Comparison of ENCODE assay signal across 8 cellular contexts in the genomic region with DNA sequence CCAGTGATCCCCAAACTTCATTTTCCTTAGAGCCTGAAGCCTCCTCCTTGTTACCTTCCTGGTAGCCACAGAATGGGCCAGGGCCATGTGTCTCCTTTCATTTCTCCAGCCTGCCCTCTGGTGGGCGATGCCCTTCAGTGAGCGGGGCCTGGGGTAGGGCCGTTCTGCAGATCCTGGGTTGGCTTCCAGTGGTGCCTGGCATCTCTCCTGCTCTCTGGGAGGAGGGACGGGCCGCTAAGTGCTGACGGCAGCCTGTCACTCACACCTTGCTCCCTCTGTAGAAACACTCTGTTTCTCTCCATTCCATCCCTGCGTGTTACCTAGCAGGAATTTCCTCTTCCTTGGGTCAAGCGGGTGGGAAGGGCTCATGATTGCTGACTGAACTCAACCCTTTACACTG.
A peak's percentile ranks its signal among the peaks of the same experiment; 100 is the strongest.
DNase-seq lines count a peak whose midpoint lies in the region; ATAC-seq and TF ChIP-seq lines count a peak whose summit lies in the region.

No MANE protein-coding gene starts in this region.

- H3K27ac ChIP-seq in esophagus muscularis mucosa (replicated peaks in 1 of 4) (peak overlapping the region; percentile 71 to 80 (median 78)), muscle layer of duodenum (ENCODE audit: low read length) (peak overlapping the region; percentile 70), aorta (ENCODE audit: low read depth in 1 of 2, low read length in 2 of 2) (peak overlapping the region in 1 of 2 donors; percentile 60)

- intact Hi-C loops in esophagus muscularis mucosa (cut with DNase I), result loop anchor here (5.0 kb wide), 1 partner anchor 228 kb away; no protein-coding TSS in a partner anchor
- intact Hi-C loops in aorta (cut with DNase I), result loop anchor here (5.0 to 10.0 kb wide), 4 partner anchors 52 to 300 kb away; no protein-coding TSS in a partner anchor

- peak; percentile 61 for DNase-seq in stimulated activated CD4-positive, alpha-beta T cell treated with anti-CD3 and anti-CD28 coated beads, Interleukin-15, amount 100 ng/mL, for 24 hours
- no peak for DNase-seq in stimulated activated CD4-positive, alpha-beta T cell treated with anti-CD3 and anti-CD28 coated beads, Interleukin-12 subunit alpha, Interleukin-12 subunit beta, amount 100 ng/mL, for 4 hours
- DNase-seq in NCI-H1092 (lab: John Stamatoyannopoulos, UW), result peak; percentile 78
- DNase-seq in SKM-1 treated with dmso at 0.1 percent for 144 hours (lab: John Stamatoyannopoulos, UW; ENCODE audit: unreplicated experiment), result peak; percentile 24
- no peak for DNase-seq in esophagus muscularis mucosa (ENCODE audit: extremely low spot score)
- DNase-seq in aorta, result peak; percentile 85 to 92

- H3K36me3 ChIP-seq in esophagus muscularis mucosa (no peaks in the 10 kb centered on the region), muscle layer of duodenum (ENCODE audit: control insufficient read depth in 1 of 2, insufficient read depth in 2 of 2, low read length in 2 of 2) (no peaks in the 10 kb centered on the region), aorta (ENCODE audit: control insufficient read depth in 1 of 2, insufficient read depth in 2 of 2, low read length in 1 of 2) (no peaks in the 10 kb centered on the region)

- no peak for TF ChIP-seq EP300 in esophagus muscularis mucosa (IDR thresholded peaks at IDR 0.05)

- TF ChIP-seq POLR2A in esophagus muscularis mucosa (IDR thresholded peaks at IDR 0.05; ENCODE audit: low read depth), result no peak

- TF ChIP-seq CTCF in esophagus muscularis mucosa (IDR thresholded peaks at IDR 0.05), result peak; percentile 58 to 69 (median 61)

- ATAC-seq in aorta (ENCODE audit: low FRiP score) (peak; percentile 79), HG03457 (IDR thresholded peaks at IDR 0.05; ENCODE audit: unreplicated experiment) (no peak)

- H3K27me3 ChIP-seq in esophagus muscularis mucosa (no peaks in the 10 kb centered on the region), muscle layer of duodenum (ENCODE audit: low read depth, low read length) (no peaks in the 10 kb centered on the region), aorta (ENCODE audit: control insufficient read depth in 1 of 2, insufficient read depth in 2 of 2, low read length in 1 of 2) (no peaks in the 10 kb centered on the region)

- H3K4me1 ChIP-seq in esophagus muscularis mucosa, result peaks cover 76 to 80% (median 78%) of the 10 kb centered on the region in 4 donors
- H3K4me1 ChIP-seq in muscle layer of duodenum (ENCODE audit: control insufficient read depth in 1 of 2, insufficient read depth in 2 of 2, low read length in 2 of 2), result peaks cover 16 to 47% of the 10 kb centered on the region in 2 donors
- H3K4me1 ChIP-seq in aorta (ENCODE audit: control insufficient read depth in 1 of 2, insufficient read depth in 2 of 2, low read length in 2 of 2), result peaks cover 3 to 20% of the 10 kb centered on the region in 2 donors

- H3K4me3 ChIP-seq in esophagus muscularis mucosa, result no peak overlapping the region
- H3K4me3 ChIP-seq in muscle layer of duodenum (ENCODE audit: low read depth in 1 of 2, low read length in 2 of 2), result no peak overlapping the region
- no peak overlapping the region for H3K4me3 ChIP-seq in aorta (ENCODE audit: low read length in 2 of 2)

- H3K9me3 ChIP-seq in esophagus muscularis mucosa (no peaks in the 10 kb centered on the region), muscle layer of duodenum (ENCODE audit: control insufficient read depth in 1 of 2, low read length in 2 of 2) (no peaks in the 10 kb centered on the region), aorta (ENCODE audit: control insufficient read depth, low read length) (no peaks in the 10 kb centered on the region)

- 45% methylated on average over 8 of the region's 8 CpGs for WGBS in esophagus muscularis mucosa
- whole genome bisulfite sequencing in aorta, 2 donors, result 21 to 30% methylated on average over 8 of the region's 8 CpGs

Comparison
In these comparisons a context has a peak if more than half of its experiments do, and no peak if none do; other contexts are left out.
1. DNase-seq: peak in stimulated activated CD4-positive, alpha-beta T cell treated with anti-CD3 and anti-CD28 coated beads, Interleukin-15, amount 100 ng/mL, for 24 hours (single experiment), NCI-H1092 (single experiment), SKM-1 treated with dmso at 0.1 percent for 144 hours (single experiment) and aorta (2 of 2); none in stimulated activated CD4-positive, alpha-beta T cell treated with anti-CD3 and anti-CD28 coated beads, Interleukin-12 subunit alpha, Interleukin-12 subunit beta, amount 100 ng/mL, for 4 hours (single experiment) and esophagus muscularis mucosa (single experiment).